Comparison of ENCODE assay signal across 32 cellular contexts in the genomic region with DNA sequence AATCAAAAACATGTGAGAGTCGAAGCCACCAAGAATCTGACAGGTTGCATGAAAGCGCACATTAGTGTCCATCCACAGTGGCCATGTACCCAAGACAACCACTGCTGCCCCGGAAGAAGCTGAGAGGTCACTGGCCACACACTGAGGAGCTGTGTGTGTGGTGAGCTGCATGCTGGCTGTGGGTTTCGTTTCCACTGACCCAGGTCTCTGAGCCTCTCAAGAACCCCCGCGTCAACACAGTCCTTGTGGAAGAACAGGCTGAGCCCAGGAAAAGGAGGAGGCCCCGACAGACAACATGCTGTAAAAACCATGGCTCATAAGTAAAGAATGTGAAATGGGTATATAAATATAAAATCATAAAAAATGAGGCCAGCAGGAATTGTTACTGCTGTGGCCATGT. TPM values are rescaled to one million over a fixed set of nuclear protein-coding genes. Genes with fewer than 3 reads are reported as not detected.
"Had no signal": no experiment of that assay in that cellular context is flagged by ENCODE, and none has a peak within 500 bp of the region (broad histone marks: within the 10 kb centered on the region; RNA-seq: fewer than 3 reads in every experiment).

No MANE protein-coding gene starts in this region.

- H3K4me2 ChIP-seq: hepatocyte had no signal

- DNase-seq: activated CD4-positive, alpha-beta T cell treated with anti-CD3 and anti-CD28 coated beads for 4 hours; activated CD4-positive, alpha-beta T cell treated with anti-CD3 and anti-CD28 coated beads, Interleukin-2, amount 50 U/mL, for 48 hours; activated CD8-positive, alpha-beta memory T cell treated with anti-CD3 and anti-CD28 coated beads, Interleukin-2, amount 50 U/mL, for 4 hours; activated naive CD4-positive, alpha-beta T cell; activated T-cell treated with anti-CD3 and anti-CD28 coated beads, Interleukin-2, amount 50 U/mL, for 1 hour; anterior cingulate cortex; cerebellar nuclear complex; colonic mucosa; effector memory CD4-positive, alpha-beta T cell; erythroblast; gastrocnemius medialis; glutamatergic neuron; left colon; midbrain; naive thymus-derived CD4-positive, alpha-beta T cell; occipital lobe; right cardiac atrium; stimulated activated CD4-positive, alpha-beta T cell treated with anti-CD3 and anti-CD28 coated beads, Interleukin-4, amount 100 ng/mL, for 1 hour; stimulated activated naive CD8-positive, alpha-beta T cell treated with anti-CD3 and anti-CD28 coated beads, Interleukin-15, Interleukin-2, amounts not matched to agents 100 U/mL and 50 U/mL, for 24 hours; SW 1271; T-helper 9 cell; thyroid gland had no signal

- H3K79me2 ChIP-seq: hepatocyte had no signal

- H3K9me3 Mint-ChIP-seq: activated T-helper 17 cell treated with anti-CD3 and anti-CD28 coated beads, Interleukin-2, amount 50 U/mL, for 72 hours; T-helper 1 cell treated with Interleukin-12 subunit alpha and Interleukin-12 subunit beta and Interleukin-4 antibody, amounts not matched to agents 30 μg/mL and 1 μg/mL, for 36 hours had no signal

- H3K36me3 ChIP-seq: colonic mucosa, gastrocnemius medialis, thyroid gland, upper lobe of right lung had no signal

- ATAC-seq: activated T-helper 17 cell treated with anti-CD3 and anti-CD28 coated beads, Interleukin-2, amount 50 U/mL, for 72 hours; gastrocnemius medialis; left colon; naive thymus-derived CD4-positive, alpha-beta T cell; right cardiac atrium; stimulated activated naive CD8-positive, alpha-beta T cell treated with anti-CD3 and anti-CD28 coated beads, Interleukin-15, Interleukin-2, amounts not matched to agents 100 U/mL and 50 U/mL, for 24 hours; upper lobe of right lung had no signal

- H3K4me3 Mint-ChIP-seq: activated naive CD8-positive, alpha-beta T cell; activated T-helper 17 cell treated with anti-CD3 and anti-CD28 coated beads, Interleukin-2, amount 50 U/mL, for 72 hours; naive thymus-derived CD4-positive, alpha-beta T cell; neural crest cell; T-helper 1 cell treated with Interleukin-12 subunit alpha and Interleukin-12 subunit beta and Interleukin-4 antibody, amounts not matched to agents 30 μg/mL and 1 μg/mL, for 36 hours had no signal

- H3K27ac ChIP-seq: colonic mucosa, dorsolateral prefrontal cortex, gastrocnemius medialis, hepatocyte, thyroid gland, upper lobe of right lung, VCaP had no signal

- H3K4me1 ChIP-seq: colonic mucosa, thyroid gland, upper lobe of right lung had no signal

- H2AFZ ChIP-seq: hepatocyte had no signal

- H3K27me3 ChIP-seq: colonic mucosa, gastrocnemius medialis, hepatocyte, thyroid gland had no signal

- H3K4me3 ChIP-seq: colonic mucosa, dorsolateral prefrontal cortex, gastrocnemius medialis, hepatocyte, thyroid gland, upper lobe of right lung had no signal

- H3K9me3 ChIP-seq: colonic mucosa, gastrocnemius medialis, thyroid gland, upper lobe of right lung had no signal

- H3K4me1 Mint-ChIP-seq: activated T-helper 17 cell treated with anti-CD3 and anti-CD28 coated beads, Interleukin-2, amount 50 U/mL, for 72 hours; naive thymus-derived CD4-positive, alpha-beta T cell had no signal

- H3K36me3 Mint-ChIP-seq: activated naive CD8-positive, alpha-beta T cell; naive thymus-derived CD4-positive, alpha-beta T cell had no signal

- H3K27ac Mint-ChIP-seq: activated naive CD8-positive, alpha-beta T cell; activated T-helper 17 cell treated with anti-CD3 and anti-CD28 coated beads, Interleukin-2, amount 50 U/mL, for 72 hours; naive thymus-derived CD4-positive, alpha-beta T cell; T-helper 1 cell treated with Interleukin-12 subunit alpha and Interleukin-12 subunit beta and Interleukin-4 antibody, amounts not matched to agents 30 μg/mL and 1 μg/mL, for 36 hours had no signal

RNA-seq across cellular contexts. Expression of a gene that starts 8.2 kb away (rescaled TPM):
- total RNA-seq: pulmonary artery endothelial cell had no signal
- polyA plus RNA-seq: keratinocyte; naive thymus-derived CD4-positive, alpha-beta T cell had no signal
